ENCODE assay signal across 1 cellular context in genomic region chr6:149855040-149855654, GRCh38.
TF ChIP-seq lines count a peak whose summit lies in the region.

No MANE protein-coding gene starts in this region.

TF ChIP-seq in HepG2, 621 proteins besides CTCF, POLR2A, EP300 and RAD21 (continued from another document and continues in another):
- TF ChIP-seq WIZ (CRISPR knock-in tag; IDR thresholded peaks at IDR 0.05), result no peak
- no peak for TF ChIP-seq ZNF343 (CRISPR knock-in tag; IDR thresholded peaks at IDR 0.05)
- TF ChIP-seq, protein P1, sequence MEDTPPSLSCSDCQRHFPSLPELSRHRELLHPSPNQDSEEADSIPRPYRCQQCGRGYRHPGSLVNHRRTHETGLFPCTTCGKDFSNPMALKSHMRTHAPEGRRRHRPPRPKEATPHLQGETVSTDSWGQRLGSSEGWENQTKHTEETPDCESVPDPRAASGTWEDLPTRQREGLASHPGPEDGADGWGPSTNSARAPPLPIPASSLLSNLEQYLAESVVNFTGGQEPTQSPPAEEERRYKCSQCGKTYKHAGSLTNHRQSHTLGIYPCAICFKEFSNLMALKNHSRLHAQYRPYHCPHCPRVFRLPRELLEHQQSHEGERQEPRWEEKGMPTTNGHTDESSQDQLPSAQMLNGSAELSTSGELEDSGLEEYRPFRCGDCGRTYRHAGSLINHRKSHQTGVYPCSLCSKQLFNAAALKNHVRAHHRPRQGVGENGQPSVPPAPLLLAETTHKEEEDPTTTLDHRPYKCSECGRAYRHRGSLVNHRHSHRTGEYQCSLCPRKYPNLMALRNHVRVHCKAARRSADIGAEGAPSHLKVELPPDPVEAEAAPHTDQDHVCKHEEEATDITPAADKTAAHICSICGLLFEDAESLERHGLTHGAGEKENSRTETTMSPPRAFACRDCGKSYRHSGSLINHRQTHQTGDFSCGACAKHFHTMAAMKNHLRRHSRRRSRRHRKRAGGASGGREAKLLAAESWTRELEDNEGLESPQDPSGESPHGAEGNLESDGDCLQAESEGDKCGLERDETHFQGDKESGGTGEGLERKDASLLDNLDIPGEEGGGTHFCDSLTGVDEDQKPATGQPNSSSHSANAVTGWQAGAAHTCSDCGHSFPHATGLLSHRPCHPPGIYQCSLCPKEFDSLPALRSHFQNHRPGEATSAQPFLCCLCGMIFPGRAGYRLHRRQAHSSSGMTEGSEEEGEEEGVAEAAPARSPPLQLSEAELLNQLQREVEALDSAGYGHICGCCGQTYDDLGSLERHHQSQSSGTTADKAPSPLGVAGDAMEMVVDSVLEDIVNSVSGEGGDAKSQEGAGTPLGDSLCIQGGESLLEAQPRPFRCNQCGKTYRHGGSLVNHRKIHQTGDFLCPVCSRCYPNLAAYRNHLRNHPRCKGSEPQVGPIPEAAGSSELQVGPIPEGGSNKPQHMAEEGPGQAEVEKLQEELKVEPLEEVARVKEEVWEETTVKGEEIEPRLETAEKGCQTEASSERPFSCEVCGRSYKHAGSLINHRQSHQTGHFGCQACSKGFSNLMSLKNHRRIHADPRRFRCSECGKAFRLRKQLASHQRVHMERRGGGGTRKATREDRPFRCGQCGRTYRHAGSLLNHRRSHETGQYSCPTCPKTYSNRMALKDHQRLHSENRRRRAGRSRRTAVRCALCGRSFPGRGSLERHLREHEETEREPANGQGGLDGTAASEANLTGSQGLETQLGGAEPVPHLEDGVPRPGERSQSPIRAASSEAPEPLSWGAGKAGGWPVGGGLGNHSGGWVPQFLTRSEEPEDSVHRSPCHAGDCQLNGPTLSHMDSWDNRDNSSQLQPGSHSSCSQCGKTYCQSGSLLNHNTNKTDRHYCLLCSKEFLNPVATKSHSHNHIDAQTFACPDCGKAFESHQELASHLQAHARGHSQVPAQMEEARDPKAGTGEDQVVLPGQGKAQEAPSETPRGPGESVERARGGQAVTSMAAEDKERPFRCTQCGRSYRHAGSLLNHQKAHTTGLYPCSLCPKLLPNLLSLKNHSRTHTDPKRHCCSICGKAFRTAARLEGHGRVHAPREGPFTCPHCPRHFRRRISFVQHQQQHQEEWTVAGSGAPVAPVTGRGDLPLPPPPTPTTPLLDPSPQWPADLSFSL (CRISPR knock-in tag; IDR thresholded peaks at IDR 0.05), result no peak
- no peak for TF ChIP-seq AKAP8 (CRISPR knock-in tag; IDR thresholded peaks at IDR 0.05)
- no peak for TF ChIP-seq PPARG (CRISPR knock-in tag; conservative IDR thresholded peaks at IDR 0.05)
- TF ChIP-seq ZZZ3 (CRISPR knock-in tag; IDR thresholded peaks at IDR 0.05; ENCODE audit: borderline replicate concordance), result no peak
- TF ChIP-seq FOXA1 (IDR thresholded peaks at IDR 0.05), result no peak
- TF ChIP-seq FOXA1 (CRISPR knock-in tag; IDR thresholded peaks at IDR 0.05), result no peak
- peak; percentile 49 for TF ChIP-seq PHF21A (CRISPR knock-in tag; IDR thresholded peaks at IDR 0.05)
- no peak for TF ChIP-seq ZNF431 (CRISPR knock-in tag; IDR thresholded peaks at IDR 0.05; ENCODE audit: borderline replicate concordance, low read depth)
- TF ChIP-seq ZNF713 (CRISPR knock-in tag; IDR thresholded peaks at IDR 0.05), result no peak
- peak; percentile 51; the same call in 1 of the 2 replicates for TF ChIP-seq CEBPG (CRISPR knock-in tag; IDR thresholded peaks at IDR 0.05)
- TF ChIP-seq ZNF274 (CRISPR knock-in tag; IDR thresholded peaks at IDR 0.05), result no peak
- TF ChIP-seq UBTF (CRISPR knock-in tag; IDR thresholded peaks at IDR 0.05), result no peak
- TF ChIP-seq SNAPC5 (CRISPR knock-in tag; IDR thresholded peaks at IDR 0.05; ENCODE audit: borderline replicate concordance), result 0 out of 2 replicates have a peak, but pooled peaks have one; percentile 44
- TF ChIP-seq, protein P2, sequence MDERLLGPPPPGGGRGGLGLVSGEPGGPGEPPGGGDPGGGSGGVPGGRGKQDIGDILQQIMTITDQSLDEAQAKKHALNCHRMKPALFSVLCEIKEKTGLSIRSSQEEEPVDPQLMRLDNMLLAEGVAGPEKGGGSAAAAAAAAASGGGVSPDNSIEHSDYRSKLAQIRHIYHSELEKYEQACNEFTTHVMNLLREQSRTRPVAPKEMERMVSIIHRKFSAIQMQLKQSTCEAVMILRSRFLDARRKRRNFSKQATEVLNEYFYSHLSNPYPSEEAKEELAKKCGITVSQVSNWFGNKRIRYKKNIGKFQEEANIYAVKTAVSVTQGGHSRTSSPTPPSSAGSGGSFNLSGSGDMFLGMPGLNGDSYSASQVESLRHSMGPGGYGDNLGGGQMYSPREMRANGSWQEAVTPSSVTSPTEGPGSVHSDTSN (CRISPR knock-in tag; IDR thresholded peaks at IDR 0.05), result no peak
- TF ChIP-seq ZNF784 (CRISPR knock-in tag; IDR thresholded peaks at IDR 0.05; ENCODE audit: borderline replicate concordance), result no peak
- no peak for TF ChIP-seq ZNF644 (CRISPR knock-in tag; IDR thresholded peaks at IDR 0.05; ENCODE audit: low read depth)
- TF ChIP-seq HIVEP1 (CRISPR knock-in tag; IDR thresholded peaks at IDR 0.05), result no peak
- TF ChIP-seq ADNP (CRISPR knock-in tag; IDR thresholded peaks at IDR 0.05), result no peak
- TF ChIP-seq FOSL1 (CRISPR knock-in tag; IDR thresholded peaks at IDR 0.05; ENCODE audit: borderline replicate concordance), result no peak
- TF ChIP-seq ELF3 (CRISPR knock-in tag; IDR thresholded peaks at IDR 0.05), result no peak
- no peak for TF ChIP-seq MIER3 (CRISPR knock-in tag; IDR thresholded peaks at IDR 0.05; ENCODE audit: borderline replicate concordance)
- no peak for TF ChIP-seq ZNF746 (CRISPR knock-in tag; IDR thresholded peaks at IDR 0.05)
- TF ChIP-seq HNRNPL (IDR thresholded peaks at IDR 0.05; ENCODE audit: low read depth, low read length), result no peak
- TF ChIP-seq HCFC1 (IDR thresholded peaks at IDR 0.05; ENCODE audit: low read depth, low read length), result no peak
- no peak for TF ChIP-seq DNMT1 (CRISPR knock-in tag; IDR thresholded peaks at IDR 0.05)
- TF ChIP-seq GABPA (IDR thresholded peaks at IDR 0.05; ENCODE audit: low read depth, low read length), result no peak
- no peak for TF ChIP-seq GABPA (CRISPR knock-in tag; IDR thresholded peaks at IDR 0.05; ENCODE audit: low read depth)
- no peak for TF ChIP-seq PRPF4 (IDR thresholded peaks at IDR 0.05; ENCODE audit: low read depth, low read length, poor library complexity, severe bottlenecking)
- no peak for TF ChIP-seq NFE2L1 (CRISPR knock-in tag; IDR thresholded peaks at IDR 0.05; ENCODE audit: borderline replicate concordance)
- no peak for TF ChIP-seq TCF12 (IDR thresholded peaks at IDR 0.05)
- TF ChIP-seq TCF12 (CRISPR knock-in tag; IDR thresholded peaks at IDR 0.05), result no peak
- no peak for TF ChIP-seq ZNF883 (CRISPR knock-in tag; IDR thresholded peaks at IDR 0.05; ENCODE audit: not compliant biosample characterization)
- no peak for TF ChIP-seq SALL2 (CRISPR knock-in tag; IDR thresholded peaks at IDR 0.05)
- TF ChIP-seq ZNF331 (CRISPR knock-in tag; IDR thresholded peaks at IDR 0.05), result 0 out of 2 replicates have a peak, but pooled peaks have one; percentile 18
- TF ChIP-seq HMGXB4 (CRISPR knock-in tag; IDR thresholded peaks at IDR 0.05; ENCODE audit: borderline replicate concordance in 1 of 2, low read depth in 1 of 2), result no peak
- TF ChIP-seq DZIP1 (CRISPR knock-in tag; IDR thresholded peaks at IDR 0.05), result no peak
- no peak for TF ChIP-seq ZNF780A (CRISPR knock-in tag; IDR thresholded peaks at IDR 0.05)
- no peak for TF ChIP-seq ZNF281 (CRISPR knock-in tag; IDR thresholded peaks at IDR 0.05; ENCODE audit: borderline replicate concordance)
- no peak for TF ChIP-seq SOX6 (IDR thresholded peaks at IDR 0.05)
- TF ChIP-seq SOX6 (CRISPR knock-in tag; IDR thresholded peaks at IDR 0.05), result peak; percentile 35; the same call in 1 of the 2 replicates
- TF ChIP-seq ZNF598 (CRISPR knock-in tag; IDR thresholded peaks at IDR 0.05; ENCODE audit: borderline replicate concordance), result no peak
- TF ChIP-seq PITX1 (CRISPR knock-in tag; IDR thresholded peaks at IDR 0.05), result no peak
- no peak for TF ChIP-seq NPAS2 (CRISPR knock-in tag; IDR thresholded peaks at IDR 0.05; ENCODE audit: borderline replicate concordance)
- TF ChIP-seq CCAR2 (optimal IDR thresholded peaks at IDR 0.05; ENCODE audit: low read depth, low read length), result no peak
- TF ChIP-seq, protein P3, sequence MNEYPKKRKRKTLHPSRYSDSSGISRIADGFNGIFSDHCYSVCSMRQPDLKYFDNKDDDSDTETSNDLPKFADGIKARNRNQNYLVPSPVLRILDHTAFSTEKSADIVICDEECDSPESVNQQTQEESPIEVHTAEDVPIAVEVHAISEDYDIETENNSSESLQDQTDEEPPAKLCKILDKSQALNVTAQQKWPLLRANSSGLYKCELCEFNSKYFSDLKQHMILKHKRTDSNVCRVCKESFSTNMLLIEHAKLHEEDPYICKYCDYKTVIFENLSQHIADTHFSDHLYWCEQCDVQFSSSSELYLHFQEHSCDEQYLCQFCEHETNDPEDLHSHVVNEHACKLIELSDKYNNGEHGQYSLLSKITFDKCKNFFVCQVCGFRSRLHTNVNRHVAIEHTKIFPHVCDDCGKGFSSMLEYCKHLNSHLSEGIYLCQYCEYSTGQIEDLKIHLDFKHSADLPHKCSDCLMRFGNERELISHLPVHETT (CRISPR knock-in tag; conservative IDR thresholded peaks at IDR 0.05), result no peak
- TF ChIP-seq JDP2 (CRISPR knock-in tag; IDR thresholded peaks at IDR 0.05; ENCODE audit: borderline replicate concordance), result no peak
- no peak for TF ChIP-seq ZNF121 (CRISPR knock-in tag; IDR thresholded peaks at IDR 0.05)
- TF ChIP-seq GTF2F1 (IDR thresholded peaks at IDR 0.05; ENCODE audit: low read length), result no peak
- peak; percentile 48; the same call in 1 of the 2 replicates for TF ChIP-seq SIN3A (IDR thresholded peaks at IDR 0.05; ENCODE audit: borderline replicate concordance, low read depth, low read length)
